ENCODE assay signal across 8 cellular contexts in the genomic region with DNA sequence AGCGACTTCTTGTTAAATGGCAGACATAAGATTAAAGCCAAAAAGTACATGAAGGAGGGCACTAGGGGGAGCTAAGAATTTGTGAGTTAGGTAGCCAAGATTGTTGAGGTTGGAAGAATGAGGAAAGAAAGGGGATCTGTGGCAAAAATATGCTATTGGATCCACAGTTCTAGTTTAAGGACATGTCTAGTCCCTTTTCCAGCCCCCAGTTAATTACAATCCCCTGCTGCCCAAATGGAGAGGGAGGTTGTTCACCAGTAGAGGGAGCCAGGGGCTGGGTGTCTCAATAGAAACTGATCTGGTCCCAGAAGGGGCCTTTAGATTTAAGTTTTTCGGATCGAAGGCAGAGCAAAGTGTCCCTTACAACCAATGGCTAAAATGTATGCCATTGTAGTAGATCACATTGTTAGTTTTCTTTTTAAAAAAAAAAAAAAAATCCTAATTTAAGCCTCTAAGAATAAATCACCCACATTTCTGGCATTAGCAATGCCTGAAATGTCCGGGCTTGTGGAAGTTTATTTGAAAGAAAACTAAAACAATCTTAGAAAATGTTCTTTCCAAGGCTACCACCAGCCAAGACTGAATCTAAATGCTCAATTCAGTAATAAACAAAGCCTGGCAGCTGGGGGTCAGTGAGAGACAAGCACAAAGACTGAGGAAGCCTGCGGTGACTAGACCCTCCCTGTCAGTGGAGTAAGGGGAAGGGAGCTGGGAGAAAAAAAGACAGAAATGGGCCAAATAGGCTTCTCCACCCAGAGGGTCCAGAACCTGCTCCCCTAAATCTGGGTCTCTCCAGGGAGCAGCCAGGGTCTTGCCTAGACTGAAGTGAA. TPM values are rescaled to one million over a fixed set of nuclear protein-coding genes. Genes with fewer than 3 reads are reported as not detected.
DNase-seq lines count a peak whose midpoint lies in the region; ATAC-seq and TF ChIP-seq lines count a peak whose summit lies in the region.

No MANE protein-coding gene starts in this region.

- H3K27ac Mint-ChIP-seq in activated CD4-positive, alpha-beta memory T cell treated with anti-CD3 and anti-CD28 coated beads, Interleukin-2, amount 10 ng/mL, durations not matched to agents 7 days and 5 days, result no peak overlapping the region

- peaks cover 25% of the 10 kb centered on the region for H3K27me3 Mint-ChIP-seq in activated CD4-positive, alpha-beta memory T cell treated with anti-CD3 and anti-CD28 coated beads, Interleukin-2, amount 10 ng/mL, durations not matched to agents 7 days and 5 days

- DNase-seq in EL (peak; percentile 65), NB4 (ENCODE audit: low read depth) (peak; percentile 28), erythroblast (lab: John Stamatoyannopoulos, UW) (peak; percentile 51 to 66), pons (ENCODE audit: low spot score) (peak; percentile 53), NCI-H1048 (lab: John Stamatoyannopoulos, UW) (no peak)
- no peak for DNase-seq in activated naive CD4-positive, alpha-beta T cell treated with Interleukin-2 at 50 U/mL for 16 hours
- no peak for DNase-seq in activated CD4-positive, alpha-beta memory T cell treated with anti-CD3 and anti-CD28 coated beads, Interleukin-2, amount 10 ng/mL, durations not matched to agents 7 days and 5 days

- no peak overlapping the region for H3K4me3 ChIP-seq in NB4 (ENCODE audit: low read depth, low read length)

- no peaks in the 10 kb centered on the region for H3K36me3 Mint-ChIP-seq in activated CD4-positive, alpha-beta memory T cell treated with anti-CD3 and anti-CD28 coated beads, Interleukin-2, amount 10 ng/mL, durations not matched to agents 7 days and 5 days (ENCODE audit: low read depth)

- no peaks in the 10 kb centered on the region for H3K4me1 Mint-ChIP-seq in activated CD4-positive, alpha-beta memory T cell treated with anti-CD3 and anti-CD28 coated beads, Interleukin-2, amount 10 ng/mL, durations not matched to agents 7 days and 5 days

- H3K9me3 Mint-ChIP-seq in activated CD4-positive, alpha-beta memory T cell treated with anti-CD3 and anti-CD28 coated beads, Interleukin-2, amount 10 ng/mL, durations not matched to agents 7 days and 5 days, result no peaks in the 10 kb centered on the region

- TF ChIP-seq CTCF in NB4 (IDR thresholded peaks at IDR 0.05; ENCODE audit: low read depth, low read length), result peak; percentile 73

- no peak for ATAC-seq in GM21367 (IDR thresholded peaks at IDR 0.05; ENCODE audit: unreplicated experiment)

- no peak overlapping the region for H3K4me3 Mint-ChIP-seq in activated CD4-positive, alpha-beta memory T cell treated with anti-CD3 and anti-CD28 coated beads, Interleukin-2, amount 10 ng/mL, durations not matched to agents 7 days and 5 days

- CTCF ChIA-PET in activated CD4-positive, alpha-beta memory T cell treated with anti-CD3 and anti-CD28 coated beads, Interleukin-2, amount 10 ng/mL, durations not matched to agents 7 days and 5 days (lab: Charles Lee), result interaction anchor here (0.9 to 1.6 kb wide), 3 partner anchors 11 to 108 kb away, joined by 3 to 4 read pairs (median 4); no protein-coding TSS in a partner anchor

- TF ChIP-seq POLR2A in NB4 (IDR thresholded peaks at IDR 0.05; ENCODE audit: extremely low read depth, insufficient read length), result no peak
- no peak for TF ChIP-seq POLR2A in erythroblast (IDR thresholded peaks at IDR 0.05; ENCODE audit: low read length)

- POLR2A ChIA-PET in activated CD4-positive, alpha-beta memory T cell treated with anti-CD3 and anti-CD28 coated beads, Interleukin-2, amount 10 ng/mL, durations not matched to agents 7 days and 5 days (lab: Charles Lee), result no interaction called here

RNA-seq across cellular contexts. Expression of a gene that starts 7.1 kb away (rescaled TPM):
- under 1 TPM; 0.10 to 0.13 TPM for total RNA-seq in activated CD4-positive, alpha-beta memory T cell treated with anti-CD3 and anti-CD28 coated beads, Interleukin-2, amount 10 ng/mL, durations not matched to agents 7 days and 5 days

Comparison
In these comparisons a context has a peak if more than half of its experiments do, and no peak if none do; other contexts are left out.
1. DNase-seq: peak in EL (single experiment), NB4 (single experiment), erythroblast (2 of 2) and pons (single experiment); none in NCI-H1048 (single experiment), activated naive CD4-positive, alpha-beta T cell treated with Interleukin-2 at 50 U/mL for 16 hours (single experiment) and activated CD4-positive, alpha-beta memory T cell treated with anti-CD3 and anti-CD28 coated beads, Interleukin-2, amount 10 ng/mL, durations not matched to agents 7 days and 5 days (single experiment).